ENCODE assay signal across 1 cellular context in genomic region chr16:17026600-17027242, GRCh38.
TF ChIP-seq lines count a peak whose summit lies in the region.

No MANE protein-coding gene starts in this region.

TF ChIP-seq in GM12878, 131 proteins besides CTCF, POLR2A, EP300 and RAD21 (continued from another document and continues in another):
- TF ChIP-seq SKIL (IDR thresholded peaks at IDR 0.05; ENCODE audit: low read depth, poor library complexity, severe bottlenecking) (peak; percentile 94), SUPT20H (IDR thresholded peaks at IDR 0.05; ENCODE audit: borderline replicate concordance, control insufficient read depth, low read depth, low read length) (no peak), TAF1 (IDR thresholded peaks at IDR 0.05; ENCODE audit: borderline replicate concordance, low read depth, low read length) (no peak), POLR2AphosphoS5 (IDR thresholded peaks at IDR 0.05; ENCODE audit: low read length) (peak; percentile 54), BRCA1 (IDR thresholded peaks at IDR 0.05; ENCODE audit: low read depth, low read length) (no peak), ASH2L (IDR thresholded peaks at IDR 0.05; ENCODE audit: borderline replicate concordance, low read depth) (no peak), NFIC (IDR thresholded peaks at IDR 0.05; ENCODE audit: low read depth, low read length) (peak; percentile 98), USF2 (IDR thresholded peaks at IDR 0.05; ENCODE audit: borderline replicate concordance, low read depth, low read length) (no peak), MLLT1 (IDR thresholded peaks at IDR 0.05) (peak; percentile 81), ZNF207 (IDR thresholded peaks at IDR 0.05; ENCODE audit: borderline replicate concordance) (no peak), BCL3 (IDR thresholded peaks at IDR 0.05; ENCODE audit: borderline replicate concordance, insufficient read depth, low read depth, low read length, poor library complexity, severe bottlenecking) (peak; percentile 80), ZBED1 (IDR thresholded peaks at IDR 0.05; ENCODE audit: borderline replicate concordance) (peak; percentile 84), IKZF2 (IDR thresholded peaks at IDR 0.05) (peak; percentile 90 to 91; a peak in 3 of 4 replicates), E2F8 (IDR thresholded peaks at IDR 0.05; ENCODE audit: low read depth, partially characterized antibody) (no peak), DPF2 (IDR thresholded peaks at IDR 0.05) (peak; percentile 85), JUNB (IDR thresholded peaks at IDR 0.05) (peak; percentile 82), BMI1 (IDR thresholded peaks at IDR 0.05; ENCODE audit: borderline replicate concordance) (peak; percentile 56; the same call in 1 of the 2 replicates), SMC3 (IDR thresholded peaks at IDR 0.05; ENCODE audit: borderline replicate concordance, low read length) (peak; percentile 27; the same call in 1 of the 2 replicates), CREB1 (IDR thresholded peaks at IDR 0.05; ENCODE audit: low read depth) (peak; percentile 59), CEBPZ (IDR thresholded peaks at IDR 0.05; ENCODE audit: low read depth, low read length) (no peak), CUX1 (IDR thresholded peaks at IDR 0.05; ENCODE audit: insufficient replicate concordance, low read depth, low read length) (peak; percentile 72), ZNF24 (IDR thresholded peaks at IDR 0.05) (peak; percentile 74; the same call in 1 of the 2 replicates), CREM (IDR thresholded peaks at IDR 0.05; ENCODE audit: low read depth) (peak; percentile 86), RBBP5 (conservative IDR thresholded peaks at IDR 0.05) (no peak), ZNF274 (IDR thresholded peaks at IDR 0.05; ENCODE audit: insufficient read depth, insufficient read length) (no peak), HCFC1 (IDR thresholded peaks at IDR 0.05; ENCODE audit: low read length) (no peak), MXI1 (IDR thresholded peaks at IDR 0.05; ENCODE audit: low read depth, low read length) (peak; percentile 60), NRF1 (conservative IDR thresholded peaks at IDR 0.05; ENCODE audit: low read depth, low read length) (no peak), KLF5 (IDR thresholded peaks at IDR 0.05; ENCODE audit: partially characterized antibody) (no peak), IRF4 (IDR thresholded peaks at IDR 0.05; ENCODE audit: low read depth, low read length) (peak; percentile 50; the same call in 1 of the 2 replicates), MYB (IDR thresholded peaks at IDR 0.05; ENCODE audit: borderline replicate concordance, low read depth, low read length) (no peak), BHLHE40 (IDR thresholded peaks at IDR 0.05; ENCODE audit: borderline replicate concordance in 1 of 2, low read depth in 2 of 2, low read length in 1 of 2) (peak; percentile 62 to 82; a peak in 3 of 4 replicates), ATF3 (IDR thresholded peaks at IDR 0.05; ENCODE audit: borderline replicate concordance, extremely low read depth, low read depth, low read length) (no peak), HDGF (IDR thresholded peaks at IDR 0.05) (no peak), MTA2 (IDR thresholded peaks at IDR 0.05; ENCODE audit: low read depth) (peak; percentile 88), TBL1XR1 (IDR thresholded peaks at IDR 0.05; ENCODE audit: low read depth, low read length) (peak; percentile 97), STAT1 (conservative IDR thresholded peaks at IDR 0.05) (no peak), HDAC2 (IDR thresholded peaks at IDR 0.05) (no peak), WRNIP1 (IDR thresholded peaks at IDR 0.05; ENCODE audit: borderline replicate concordance, low read depth, low read length) (no peak), BACH1 (IDR thresholded peaks at IDR 0.05; ENCODE audit: borderline replicate concordance) (peak; percentile 37; the same call in 1 of the 2 replicates), USF1 (IDR thresholded peaks at IDR 0.05; ENCODE audit: borderline replicate concordance, extremely low read length, insufficient read depth, low read depth, low read length) (no peak), CHD2 (IDR thresholded peaks at IDR 0.05; ENCODE audit: borderline replicate concordance, low read depth, low read length) (peak; percentile 83; the same call in 1 of the 2 replicates)
